In the genomic region with DNA sequence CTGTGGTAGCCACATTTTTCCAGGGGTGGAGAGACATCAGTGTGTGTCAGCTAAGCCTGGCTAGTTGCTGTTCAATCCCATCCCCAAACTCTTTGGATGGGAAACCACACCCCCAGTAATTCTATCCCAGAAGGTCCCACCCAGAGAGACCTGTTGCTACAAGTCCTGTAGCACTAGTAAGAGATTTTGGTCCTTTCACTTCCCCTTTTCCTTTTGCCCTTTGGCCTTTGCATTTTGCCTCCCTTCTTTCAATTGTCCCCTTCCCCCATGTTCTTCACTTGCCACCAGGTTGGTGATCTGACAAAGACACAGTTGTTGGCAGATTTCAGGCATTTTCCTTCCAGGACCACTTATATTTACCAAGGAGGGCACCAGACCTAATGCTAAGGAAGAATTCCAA, we compare ENCODE assay signal across 21 cellular contexts. TPM values are rescaled to one million over a fixed set of nuclear protein-coding genes. Genes with fewer than 3 reads are reported as not detected.
DNase-seq lines count a peak whose midpoint lies in the region; ATAC-seq, FAIRE-seq and TF ChIP-seq lines count a peak whose summit lies in the region.
"Had no signal": no experiment of that assay in that cellular context is flagged by ENCODE, and none has a peak within 500 bp of the region (broad histone marks: within the 10 kb centered on the region; RNA-seq: fewer than 3 reads in every experiment).

No MANE protein-coding gene starts in this region.

- RAD21 ChIA-PET in GM12878 (lab: Charles Lee; ENCODE audit: unreplicated experiment) = interaction anchor here (0.9 to 2.4 kb wide), 4 partner anchors 11 to 13 kb away, joined by 3 to 11 read pairs (median 5); no protein-coding TSS in a partner anchor

- H3K27ac Mint-ChIP-seq in endodermal cell = no peak overlapping the region
- H3K27ac Mint-ChIP-seq: activated CD4-positive, alpha-beta memory T cell treated with anti-CD3 and anti-CD28 coated beads, Interleukin-2, amount 10 ng/mL, durations not matched to agents 7 days and 5 days; memory B cell; stimulated activated naive CD8-positive, alpha-beta T cell treated with anti-CD3 and anti-CD28 coated beads, Interleukin-15, Interleukin-2, amounts not matched to agents 100 ng/mL and 50 ng/mL, for 24 hours had no signal

- TF ChIP-seq RAD21 in GM12878 (IDR thresholded peaks at IDR 0.05; ENCODE audit: insufficient read depth, low read depth, low read length) = no peak

- peaks cover 8% of the 10 kb centered on the region for H3K4me1 Mint-ChIP-seq in endodermal cell

- TF ChIP-seq EP300 in GM12878 (IDR thresholded peaks at IDR 0.05; ENCODE audit: borderline replicate concordance in 1 of 2, control insufficient read depth in 1 of 2, low read depth in 2 of 2, low read length in 2 of 2) = 0 out of 4 replicates have a peak, but pooled peaks of 1 of the 2 experiments have one; percentile 45

- H3K4me3 Mint-ChIP-seq in endodermal cell = no peak overlapping the region
- H3K4me3 Mint-ChIP-seq: activated CD4-positive, alpha-beta memory T cell treated with anti-CD3 and anti-CD28 coated beads, Interleukin-2, amount 10 ng/mL, durations not matched to agents 7 days and 5 days; memory B cell; stimulated activated naive CD8-positive, alpha-beta T cell treated with anti-CD3 and anti-CD28 coated beads, Interleukin-15, Interleukin-2, amounts not matched to agents 100 ng/mL and 50 ng/mL, for 24 hours had no signal

- H3K27me3 ChIP-seq in GM12878 (replicated peaks in 1 of 2; ENCODE audit: control insufficient read depth in 2 of 2, insufficient read depth in 2 of 2, low read length in 1 of 2) (no peaks in the 10 kb centered on the region), aorta (ENCODE audit: control insufficient read depth in 1 of 2, insufficient read depth in 2 of 2, low read length in 1 of 2) (no peaks in the 10 kb centered on the region), endodermal cell (ENCODE audit: control insufficient read depth, insufficient read depth, low read length, poor library complexity, severe bottlenecking) (no peaks in the 10 kb centered on the region), upper lobe of right lung (no peaks in the 10 kb centered on the region)
- H3K27me3 ChIP-seq: neutrophil, vagina had no signal

- H3K4me1 ChIP-seq in GM12878 (ENCODE audit: control insufficient read depth, insufficient read depth, low read length) = peaks cover 46% of the 10 kb centered on the region
- no peaks in the 10 kb centered on the region for H3K4me1 ChIP-seq in aorta (ENCODE audit: control insufficient read depth in 1 of 2, insufficient read depth in 2 of 2, low read length in 2 of 2)
- no peaks in the 10 kb centered on the region for H3K4me1 ChIP-seq in endodermal cell (ENCODE audit: control insufficient read depth, insufficient read depth, low read length)
- no peaks in the 10 kb centered on the region for H3K4me1 ChIP-seq in upper lobe of right lung
- H3K4me1 ChIP-seq: vagina had no signal

- peak overlapping the region; percentile 73 for H3K4me2 ChIP-seq in GM12878 (ENCODE audit: control insufficient read depth, insufficient read depth)

- BruUV-seq in GM12878 (replicated peaks; lab: Mats Ljungman, UMichigan) = no TSS peak

- SMC1A ChIA-PET in GM12878 (lab: Charles Lee; ENCODE audit: uncharacterized antibody, unreplicated experiment) = interaction anchor here (1.2 to 6.3 kb wide), 5 partner anchors 11 to 81 kb away, joined by 3 to 44 read pairs (median 20); no protein-coding TSS in a partner anchor

- no peaks in the 10 kb centered on the region for H3K36me3 ChIP-seq in GM12878 (ENCODE audit: control insufficient read depth in 2 of 2, insufficient read depth in 2 of 2, low read length in 1 of 2)
- H3K36me3 ChIP-seq in aorta (ENCODE audit: control insufficient read depth in 1 of 2, insufficient read depth in 2 of 2, low read length in 1 of 2) = no peaks in the 10 kb centered on the region
- no peaks in the 10 kb centered on the region for H3K36me3 ChIP-seq in endodermal cell (ENCODE audit: control insufficient read depth, insufficient read depth, low read length)
- no peaks in the 10 kb centered on the region for H3K36me3 ChIP-seq in upper lobe of right lung
- H3K36me3 ChIP-seq: neutrophil, vagina had no signal

- CTCF ChIA-PET in GM12878 (lab: Yijun Ruan, JAX) = interaction anchor here (0.7 to 7.5 kb wide), 6 partner anchors 9 to 420 kb away, joined by 3 to 40 read pairs (median 4); no protein-coding TSS in a partner anchor

- peak overlapping the region; percentile 55 for H2AFZ ChIP-seq in GM12878 (ENCODE audit: control insufficient read depth, low read depth, low read length)

- H3K9ac ChIP-seq in GM12878 (ENCODE audit: control insufficient read depth, insufficient read depth, low read length) (no peak overlapping the region), endodermal cell (ENCODE audit: extremely low read depth, low read length, poor library complexity, severe bottlenecking) (no peak overlapping the region)

- POLR2A ChIA-PET in GM12878 (lab: Charles Lee) = interaction anchor here (0.9 to 2.5 kb wide), 2 partner anchors 12 to 14 kb away, joined by 3 to 7 read pairs; no protein-coding TSS in a partner anchor

- in situ Hi-C loops in GM12878 (cut with MboI) = loop anchor here (10.0 kb wide), 1 partner anchor 469 kb away; no protein-coding TSS in a partner anchor

- intact Hi-C loops in GM12878 (cut with micrococcal nuclease; ENCODE audit: unreplicated experiment) (no loop called here), aorta (cut with DNase I) (no loop called here), upper lobe of right lung (cut with DNase I) (no loop called here)

- H4K20me1 ChIP-seq in GM12878 (ENCODE audit: control insufficient read depth, insufficient read depth) = no peaks in the 10 kb centered on the region

- DNase-seq in GM12878 (ENCODE audit: low read depth, low spot score) (peak; percentile 67), aorta (no peak), endodermal cell (no peak), upper lobe of right lung (no peak)
- DNase-seq: activated CD4-positive, alpha-beta memory T cell treated with anti-CD3 and anti-CD28 coated beads, Interleukin-2, amount 10 ng/mL, durations not matched to agents 7 days and 5 days; AML-193; NCI-H1436; NCI-H524 treated with DMSO at 0.1 percent for 48 hours; T-helper 9 cell had no signal

- H3K4me3 ChIP-seq in GM12878 = no peak overlapping the region
- no peak overlapping the region for H3K4me3 ChIP-seq in aorta (ENCODE audit: low read length in 2 of 2)
- H3K4me3 ChIP-seq in endodermal cell (ENCODE audit: low read length) = no peak overlapping the region
- H3K4me3 ChIP-seq in upper lobe of right lung = no peak overlapping the region
- H3K4me3 ChIP-seq: vagina had no signal

- no peak for FAIRE-seq in GM12878 (lab: Jason Lieb, UNC)
- FAIRE-seq: astrocyte had no signal

- peaks cover 10% of the 10 kb centered on the region for H3K79me2 ChIP-seq in GM12878 (ENCODE audit: control insufficient read depth, insufficient read depth, low read length)

- TF ChIP-seq CTCF in GM12878 (IDR thresholded peaks at IDR 0.05 in 2 of 3, conservative IDR thresholded peaks at IDR 0.05 in 1 of 3; ENCODE audit: control insufficient read depth in 2 of 3, extremely low read depth in 1 of 3, insufficient read depth in 1 of 3, low read depth in 3 of 3, low read length in 3 of 3) (no peak), endodermal cell (conservative IDR thresholded peaks at IDR 0.05) (no peak), upper lobe of right lung (IDR thresholded peaks at IDR 0.05) (no peak)

- H3K9me3 ChIP-seq in GM12878 (replicated peaks; ENCODE audit: control insufficient read depth, insufficient read depth, low read length) = peaks cover 3% of the 10 kb centered on the region; the same call in 1 of the 3 replicates
- peaks cover 2% of the 10 kb centered on the region for H3K9me3 ChIP-seq in aorta (ENCODE audit: control insufficient read depth, low read length)
- no peaks in the 10 kb centered on the region for H3K9me3 ChIP-seq in endodermal cell (ENCODE audit: control insufficient read depth, low read length)
- no peaks in the 10 kb centered on the region for H3K9me3 ChIP-seq in upper lobe of right lung
- H3K9me3 ChIP-seq: neutrophil, vagina had no signal

- H3K9me3 Mint-ChIP-seq in endodermal cell = no peaks in the 10 kb centered on the region
- H3K9me3 Mint-ChIP-seq: activated CD4-positive, alpha-beta memory T cell treated with anti-CD3 and anti-CD28 coated beads, Interleukin-2, amount 10 ng/mL, durations not matched to agents 7 days and 5 days; memory B cell; stimulated activated naive CD8-positive, alpha-beta T cell treated with anti-CD3 and anti-CD28 coated beads, Interleukin-15, Interleukin-2, amounts not matched to agents 100 ng/mL and 50 ng/mL, for 24 hours had no signal

- no peak for TF ChIP-seq POLR2A in GM12878 (IDR thresholded peaks at IDR 0.05; ENCODE audit: low read depth, low read length)

- H3K27ac ChIP-seq in GM12878 (ENCODE audit: control insufficient read depth, insufficient read depth) (peak overlapping the region; percentile 68), aorta (ENCODE audit: low read depth in 1 of 2, low read length in 2 of 2) (no peak overlapping the region), endodermal cell (ENCODE audit: low read depth, low read length) (no peak overlapping the region), upper lobe of right lung (no peak overlapping the region)
- H3K27ac ChIP-seq: neutrophil, RWPE1, vagina had no signal

- no peaks in the 10 kb centered on the region for H3K36me3 Mint-ChIP-seq in endodermal cell (ENCODE audit: low read depth)
- H3K36me3 Mint-ChIP-seq: memory B cell had no signal

- peak; percentile 69 for ATAC-seq in GM18511 (IDR thresholded peaks at IDR 0.05; ENCODE audit: unreplicated experiment)
- peak; percentile 50 for ATAC-seq in GM21526 (IDR thresholded peaks at IDR 0.05; ENCODE audit: low FRiP score, unreplicated experiment)
- peak; percentile 46 for ATAC-seq in HG03460 (IDR thresholded peaks at IDR 0.05; ENCODE audit: unreplicated experiment)
- peak; percentile 34 for ATAC-seq in GM12878
- no peak for ATAC-seq in aorta (ENCODE audit: low FRiP score)
- ATAC-seq in HG03045 (IDR thresholded peaks at IDR 0.05; ENCODE audit: unreplicated experiment) = no peak
- no peak for ATAC-seq in upper lobe of right lung

- no peaks in the 10 kb centered on the region for H3K27me3 Mint-ChIP-seq in endodermal cell (ENCODE audit: insufficient read depth)
- H3K27me3 Mint-ChIP-seq: activated CD4-positive, alpha-beta memory T cell treated with anti-CD3 and anti-CD28 coated beads, Interleukin-2, amount 10 ng/mL, durations not matched to agents 7 days and 5 days; stimulated activated naive CD8-positive, alpha-beta T cell treated with anti-CD3 and anti-CD28 coated beads, Interleukin-15, Interleukin-2, amounts not matched to agents 100 ng/mL and 50 ng/mL, for 24 hours had no signal

RNA-seq across cellular contexts. Expression of a gene that starts 3.8 kb away (rescaled TPM):
- not detected in 2 replicates for total RNA-seq in GM12878 (2013; cell fraction: nucleolus; rRNA removed)
- total RNA-seq in GM12878 (2014; rRNA removed) (not detected in 2 replicates), GM12878 (2014; rRNA removed; fragmentation: Illumina TruSeq; extraction: Trizol) (0.13 TPM in 1 of 2 replicates, not detected in the other), GM12878 (2021) (0.53 and 0.64 TPM in 2 replicates), aorta (not detected), endodermal cell (not detected), upper lobe of right lung (not detected)
- not detected for polyA plus RNA-seq in GM12878 (2011; ENCODE audit: low read depth)
- polyA plus RNA-seq in GM12878 (2011; rRNA removed) (not detected in 2 replicates), GM12878 (2014; fragmentation: Illumina TruSeq; extraction: Trizol) (not detected in 2 replicates), GM12878 (2014; fragmentation: Nextera tagmentation; extraction: Ambion mirVana) (not detected), GM12878 (2014; rRNA removed) (not detected in 2 replicates), GM12878 (2016; fragmentation: Nextera tagmentation; extraction: Ambion mirVana) (under 1 TPM; 0.08 to 0.32 TPM), aorta (not detected)
- 0.12 TPM in 1 of 2 replicates, not detected in the other for polyA plus RNA-seq in GM12878 (2011; cell fraction: cytosol; rRNA removed)
- polyA plus RNA-seq in GM12878 (2011; cell fraction: nucleus; rRNA removed) = 0.07 TPM in 1 of 2 replicates, not detected in the other
- not detected in 2 replicates for polyA plus RNA-seq in GM12878 (2012)
- polyA minus RNA-seq in GM12878 (2011; rRNA and poly(A)+ RNA removed) = 0.29 and 0.36 TPM in 2 replicates
- not detected in 2 replicates for polyA minus RNA-seq in GM12878 (2011; cell fraction: cytosol; rRNA and poly(A)+ RNA removed)
- polyA minus RNA-seq in GM12878 (2011; cell fraction: nucleus; rRNA and poly(A)+ RNA removed) = 0.24 and 1.1 TPM in 2 replicates
- not detected for polyA plus RNA-seq in endodermal cell (2013, experiment 1 of 2)
- not detected for polyA plus RNA-seq in endodermal cell (2013, experiment 2 of 2)
- total RNA-seq: activated CD4-positive, alpha-beta memory T cell treated with anti-CD3 and anti-CD28 coated beads, Interleukin-2, amount 10 ng/mL, durations not matched to agents 7 days and 5 days; astrocyte; dermis microvascular lymphatic vessel endothelial cell; fibroblast of lung; vagina had no signal
- polyA plus RNA-seq: fibroblast of lung had no signal

Comparison
In these comparisons a context has a peak if more than half of its experiments do, and no peak if none do; other contexts are left out.
1. ATAC-seq: peak in GM18511 (single experiment), GM21526 (single experiment), HG03460 (single experiment) and GM12878 (single experiment); none in aorta (single experiment), HG03045 (single experiment) and upper lobe of right lung (single experiment).